ENCODE assay signal across 9 cellular contexts in the genomic region with DNA sequence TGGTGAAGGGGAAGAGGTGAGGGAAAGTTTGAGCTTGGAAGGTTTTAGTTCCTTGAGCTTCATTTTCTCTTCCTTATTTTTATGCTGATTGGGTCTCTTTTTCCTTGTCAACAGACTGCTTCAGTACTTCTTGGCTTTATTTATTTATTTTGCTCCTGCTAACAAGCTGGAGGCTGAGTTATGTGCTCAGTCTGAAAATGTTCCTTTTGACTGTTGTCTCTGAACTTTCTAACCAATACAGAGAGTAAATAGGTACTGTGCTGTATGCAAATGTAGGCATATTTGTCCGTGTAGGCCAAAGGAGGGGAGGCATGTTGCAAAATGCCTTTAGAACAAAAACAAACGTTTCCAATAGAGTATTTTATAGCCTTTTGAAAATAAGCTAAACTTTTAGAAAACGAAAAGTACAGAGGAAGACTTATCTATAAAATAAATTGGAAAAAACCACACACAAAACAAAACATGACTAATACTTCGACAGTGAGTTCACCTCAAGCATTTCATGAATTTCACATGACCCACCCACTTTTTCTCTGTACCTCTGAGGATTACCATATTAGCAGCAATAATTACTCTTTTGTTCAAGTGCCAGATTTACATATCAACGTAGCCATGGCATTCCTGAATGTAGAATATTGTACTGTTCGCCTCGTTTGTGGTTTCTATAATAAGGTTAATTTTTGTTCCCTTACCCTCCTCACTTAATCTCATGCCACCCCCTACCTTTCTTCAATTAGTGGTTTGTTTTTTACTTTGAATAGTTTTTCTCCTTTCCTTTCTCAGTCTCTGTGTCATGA. TPM values are rescaled to one million over a fixed set of nuclear protein-coding genes. Genes with fewer than 3 reads are reported as not detected.
A peak's percentile ranks its signal among the peaks of the same experiment; 100 is the strongest.
DNase-seq lines count a peak whose midpoint lies in the region; ATAC-seq, FAIRE-seq and TF ChIP-seq lines count a peak whose summit lies in the region.
"Had no signal": no experiment of that assay in that cellular context is flagged by ENCODE, and none has a peak within 500 bp of the region (broad histone marks: within the 10 kb centered on the region; RNA-seq: fewer than 3 reads in every experiment).

No MANE protein-coding gene starts in this region.

- POLR2A ChIA-PET in HEK293T (lab: Yijun Ruan, JAX): no interaction called here

- peak; percentile 85 for FAIRE-seq in GM12891 (lab: Jason Lieb, UNC)

- no peaks in the 10 kb centered on the region for H3K36me3 Mint-ChIP-seq in HFFc6 (ENCODE audit: low read depth)
- no peaks in the 10 kb centered on the region for H3K36me3 Mint-ChIP-seq in T-helper 17 cell (ENCODE audit: low read depth)
- H3K36me3 Mint-ChIP-seq: activated naive CD8-positive, alpha-beta T cell treated with anti-CD3 and anti-CD28 coated beads, Interleukin-2, amount 10 ng/mL, durations not matched to agents 7 days and 5 days had no signal

- H3K27me3 Mint-ChIP-seq in HFFc6 (ENCODE audit: insufficient read depth) (no peaks in the 10 kb centered on the region), T-helper 17 cell (no peaks in the 10 kb centered on the region)
- H3K27me3 Mint-ChIP-seq: activated naive CD8-positive, alpha-beta T cell treated with anti-CD3 and anti-CD28 coated beads, Interleukin-2, amount 10 ng/mL, durations not matched to agents 7 days and 5 days had no signal

- H3K27ac Mint-ChIP-seq in HFFc6: peak overlapping the region; percentile 52
- H3K27ac Mint-ChIP-seq in T-helper 17 cell: peak overlapping the region; percentile 80
- H3K27ac Mint-ChIP-seq: activated naive CD8-positive, alpha-beta T cell treated with anti-CD3 and anti-CD28 coated beads, Interleukin-2, amount 10 ng/mL, durations not matched to agents 7 days and 5 days had no signal

- no peak for TF ChIP-seq CTCF in HFFc6 (IDR thresholded peaks at IDR 0.05)

- CTCF ChIA-PET in HEK293T (lab: Yijun Ruan, JAX): interaction anchor here (0.6 to 1.0 kb wide), 2 partner anchors 212 to 230 kb away, joined by 3 to 4 read pairs; no protein-coding TSS in a partner anchor

- H3K9me3 ChIP-seq in T-helper 17 cell (ENCODE audit: control insufficient read depth, low read length, poor library complexity, severe bottlenecking): no peaks in the 10 kb centered on the region

- no peaks in the 10 kb centered on the region for H3K9me3 Mint-ChIP-seq in HFFc6
- H3K9me3 Mint-ChIP-seq: activated naive CD8-positive, alpha-beta T cell treated with anti-CD3 and anti-CD28 coated beads, Interleukin-2, amount 10 ng/mL, durations not matched to agents 7 days and 5 days had no signal

- TF ChIP-seq POLR2A in GM12891 (IDR thresholded peaks at IDR 0.05; ENCODE audit: low read depth, low read length): no peak

- DNase-seq in GM12891 (ENCODE audit: insufficient read length, low spot score) (no peak), HFFc6 (peak; percentile 10), T-helper 17 cell (no peak), medulla oblongata (ENCODE audit: extremely low spot score) (peak; percentile 72), NCI-H1436 (lab: John Stamatoyannopoulos, UW) (no peak), HEK293T (ENCODE audit: extremely low spot score) (no peak), cerebellum (ENCODE audit: low spot score) (no peak)
- DNase-seq in stimulated activated CD4-positive, alpha-beta T cell treated with anti-CD3 and anti-CD28 coated beads, Interleukin-15, amount 100 ng/mL, for 24 hours: no peak
- DNase-seq: activated naive CD8-positive, alpha-beta T cell treated with anti-CD3 and anti-CD28 coated beads, Interleukin-2, amount 10 ng/mL, durations not matched to agents 7 days and 5 days had no signal

- H3K4me3 Mint-ChIP-seq in HFFc6 (peak overlapping the region; percentile 7; the same call in 1 of the 2 replicates), T-helper 17 cell (peak overlapping the region; percentile 59)
- H3K4me3 Mint-ChIP-seq: activated naive CD8-positive, alpha-beta T cell treated with anti-CD3 and anti-CD28 coated beads, Interleukin-2, amount 10 ng/mL, durations not matched to agents 7 days and 5 days had no signal

- no peak for ATAC-seq in T-helper 17 cell

- H3K4me1 Mint-ChIP-seq in HFFc6 (ENCODE audit: low read depth): peaks cover 20% of the 10 kb centered on the region
- H3K4me1 Mint-ChIP-seq in T-helper 17 cell: peaks cover 23% of the 10 kb centered on the region

TF ChIP-seq in GM12891, 5 proteins besides CTCF, POLR2A, EP300 and RAD21:
- TF ChIP-seq POLR2AphosphoS5 (IDR thresholded peaks at IDR 0.05; ENCODE audit: low read depth, low read length) (no peak), POU2F2 (IDR thresholded peaks at IDR 0.05; ENCODE audit: low read depth, low read length) (peak; percentile 79; the same call in 1 of the 2 replicates), TAF1 (IDR thresholded peaks at IDR 0.05; ENCODE audit: low read depth, low read length) (no peak), SPI1 (IDR thresholded peaks at IDR 0.05; ENCODE audit: low read depth, low read length) (peak; percentile 69), PAX5 (IDR thresholded peaks at IDR 0.05; ENCODE audit: insufficient read depth, low read length, severe bottlenecking) (no peak)

TF ChIP-seq in HEK293T, 16 proteins besides CTCF, POLR2A, EP300 and RAD21:
- TF ChIP-seq SP1 (IDR thresholded peaks at IDR 0.05) (no peak), TARDBP (IDR thresholded peaks at IDR 0.05) (no peak), NFRKB (IDR thresholded peaks at IDR 0.05) (no peak)

RNA-seq across cellular contexts. Expression of a gene that starts 4.7 kb away (rescaled TPM):
- polyA plus RNA-seq in GM12891 (2012; ENCODE audit: low read depth, missing spikeins): 9.9 TPM
- 10 to 100 TPM; 20.9 to 25.7 (median 23.2) TPM for total RNA-seq in HFFc6 (2021; fragmentation: NEBNext Ultra II Directional; extraction: Animal tissue kit (Norgen Biotek cat#: 25700))
- total RNA-seq in T-helper 17 cell: 10 to 100 TPM; 25.6 to 37.2 TPM
- 30.8 TPM for total RNA-seq in cerebellum

RNA-seq across cellular contexts. Expression of a gene that starts 44.3 kb away (rescaled TPM):
- 22.6 TPM for polyA plus RNA-seq in GM12891 (2012; ENCODE audit: low read depth, missing spikeins)
- 1 to 10 TPM; 5.9 to 8.9 (median 7.4) TPM for total RNA-seq in HFFc6 (2021; fragmentation: NEBNext Ultra II Directional; extraction: Animal tissue kit (Norgen Biotek cat#: 25700))
- 10 to 100 TPM; 81.1 to 94.8 TPM for total RNA-seq in T-helper 17 cell
- total RNA-seq in cerebellum: 15.9 TPM

Comparison
In these comparisons a context has a peak if more than half of its experiments do, and no peak if none do; other contexts are left out.
1. DNase-seq: peak in HFFc6 (single experiment) and medulla oblongata (single experiment); none in GM12891 (single experiment), T-helper 17 cell (0 of 3), NCI-H1436 (single experiment), HEK293T (single experiment), cerebellum (single experiment) and stimulated activated CD4-positive, alpha-beta T cell treated with anti-CD3 and anti-CD28 coated beads, Interleukin-15, amount 100 ng/mL, for 24 hours (single experiment).